ENCODE assay signal across 24 cellular contexts in the genomic region with DNA sequence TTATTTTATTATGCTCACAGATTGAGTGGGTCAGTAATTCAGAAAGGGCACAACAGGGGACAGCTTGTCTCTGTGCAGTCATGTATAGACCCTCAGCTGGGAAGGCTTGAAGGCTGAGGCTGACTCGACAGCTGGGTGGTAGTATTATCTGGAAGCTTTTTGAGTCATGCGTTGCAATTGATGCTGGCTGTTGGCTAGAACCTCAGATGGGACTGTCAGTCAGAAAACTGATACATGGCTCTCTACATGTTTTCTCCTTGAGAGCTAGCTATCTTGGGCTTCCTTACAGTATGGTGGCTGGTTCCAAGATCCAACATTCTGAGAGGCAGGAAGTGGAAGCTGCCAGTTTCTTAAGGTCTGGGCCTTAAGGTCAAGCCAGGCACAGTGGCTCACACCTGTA.
A peak's percentile ranks its signal among the peaks of the same experiment; 100 is the strongest.
DNase-seq lines count a peak whose midpoint lies in the region; ATAC-seq, FAIRE-seq and TF ChIP-seq lines count a peak whose summit lies in the region.
"Had no signal": no experiment of that assay in that cellular context is flagged by ENCODE, and none has a peak within 500 bp of the region (broad histone marks: within the 10 kb centered on the region; RNA-seq: fewer than 3 reads in every experiment).

No MANE protein-coding gene starts in this region.

- H3K27me3 ChIP-seq in CD8-positive, alpha-beta T cell (ENCODE audit: insufficient read depth, low read length): no peaks in the 10 kb centered on the region
- H3K27me3 ChIP-seq in SJCRH30 (no peaks in the 10 kb centered on the region), tibial nerve (no peaks in the 10 kb centered on the region)

- no peak for TF ChIP-seq EP300 in tibial nerve (IDR thresholded peaks at IDR 0.05)

- H3K36me3 Mint-ChIP-seq in CD8-positive, alpha-beta T cell: peaks cover 29% of the 10 kb centered on the region
- H3K36me3 Mint-ChIP-seq: IgD-negative memory B cell had no signal

- intact Hi-C loops in CD8-positive, alpha-beta T cell (cut with DNase I, micrococcal nuclease): no loop called here
- intact Hi-C loops in sciatic nerve (cut with DNase I): no loop called here

- TF ChIP-seq CTCF in CD8-positive, alpha-beta T cell (IDR thresholded peaks at IDR 0.05): no peak
- TF ChIP-seq CTCF in D721Med (IDR thresholded peaks at IDR 0.05; ENCODE audit: insufficient read depth, missing control alignments): no peak
- TF ChIP-seq CTCF in tibial nerve (IDR thresholded peaks at IDR 0.05): no peak

- no peak for TF ChIP-seq POLR2A in tibial nerve (IDR thresholded peaks at IDR 0.05)

- no peaks in the 10 kb centered on the region for H3K9me3 Mint-ChIP-seq in CD8-positive, alpha-beta T cell
- H3K9me3 Mint-ChIP-seq: CD8-positive, alpha-beta memory T cell had no signal

- no peaks in the 10 kb centered on the region for H3K27me3 Mint-ChIP-seq in CD8-positive, alpha-beta T cell (ENCODE audit: low read depth)

- peaks cover 13% of the 10 kb centered on the region for H3K4me1 ChIP-seq in CD8-positive, alpha-beta T cell (ENCODE audit: insufficient read depth, low read length)
- H3K4me1 ChIP-seq in SJCRH30 (peaks cover 58% of the 10 kb centered on the region), tibial nerve (peaks cover 0 to 42% (median 6%) of the 10 kb centered on the region in 4 donors)

- H3K4me1 Mint-ChIP-seq in CD8-positive, alpha-beta T cell (ENCODE audit: low read depth): peaks cover 58% of the 10 kb centered on the region

- DNase-seq in NCI-H2171 treated with DMSO at 0.1 percent for 48 hours (lab: John Stamatoyannopoulos, UW) (peak; percentile 35), NCI-H2171 (lab: John Stamatoyannopoulos, UW) (no peak), SJCRH30 (peak; percentile 83 to 92), sciatic nerve (ENCODE audit: low spot score) (peak; percentile 22), D721Med (ENCODE audit: insufficient read length, low spot score) (no peak), tibial nerve (ENCODE audit: low spot score in 2 of 2) (no peak)
- DNase-seq in CD8-positive, alpha-beta T cell: no peak
- no peak for DNase-seq in stimulated activated CD4-positive, alpha-beta T cell treated with anti-CD3 and anti-CD28 coated beads, Interleukin-4, amount 100 ng/mL, for 4 hours
- DNase-seq: 8988T; Calu3; CD8-positive, alpha-beta memory T cell; EL; GF-D8; MV-4-11; NCI-H1105 treated with DMSO at 0.1 percent for 48 hours; NCI-H187; NCI-H510A treated with DMSO at 0.1 percent for 48 hours; NCI-H774; OCI-M1 had no signal

- CTCF ChIA-PET in CD8-positive, alpha-beta T cell (lab: Charles Lee): interaction anchor here (1.8 kb wide), 1 partner anchor 119 kb away, joined by 6 read pairs; no protein-coding TSS in a partner anchor

- no peak overlapping the region for H3K4me3 Mint-ChIP-seq in CD8-positive, alpha-beta T cell
- H3K4me3 Mint-ChIP-seq: CD8-positive, alpha-beta memory T cell; IgD-negative memory B cell had no signal

- ATAC-seq in CD8-positive, alpha-beta T cell: no peak
- no peak for ATAC-seq in sciatic nerve
- ATAC-seq: Right ventricle myocardium inferior had no signal

- 53 to 82% methylated on average over 2 of the region's 2 CpGs for WGBS in tibial nerve, 2 donors

- POLR2A ChIA-PET in CD8-positive, alpha-beta T cell (lab: Charles Lee): interaction anchor here (1.9 kb wide), 1 partner anchor 37 kb away, joined by 6 read pairs; no protein-coding TSS in a partner anchor

- H3K4me3 ChIP-seq in CD8-positive, alpha-beta T cell (ENCODE audit: low read depth, low read length): no peak overlapping the region
- H3K4me3 ChIP-seq in SJCRH30 (no peak overlapping the region), tibial nerve (no peak overlapping the region)
- H3K4me3 ChIP-seq: BLaER1 treated with 17β-estradiol and CSF1 and Interleukin-3, amounts not matched to agents 10 nM and 100 nM had no signal

- no peaks in the 10 kb centered on the region for H3K36me3 ChIP-seq in CD8-positive, alpha-beta T cell (ENCODE audit: insufficient read depth, low read length)
- no peaks in the 10 kb centered on the region; the same call in 1 of the 2 replicates for H3K36me3 ChIP-seq in SJCRH30
- H3K36me3 ChIP-seq in tibial nerve: no peaks in the 10 kb centered on the region
- H3K36me3 ChIP-seq: BLaER1 treated with 17β-estradiol and CSF1 and Interleukin-3, amounts not matched to agents 10 nM and 100 nM had no signal

- FAIRE-seq in D721Med (lab: Jason Lieb, UNC): no peak
- FAIRE-seq: GM19239, RCC 7860 had no signal

- no peak overlapping the region for H3K27ac ChIP-seq in CD8-positive, alpha-beta T cell (ENCODE audit: low read depth, low read length)
- H3K27ac ChIP-seq in SJCRH30: peak overlapping the region; percentile 78
- H3K27ac ChIP-seq in tibial nerve: no peak overlapping the region
- H3K27ac ChIP-seq: BLaER1 treated with 17β-estradiol and CSF1 and Interleukin-3, amounts not matched to agents 10 nM and 100 nM had no signal

- H3K9me3 ChIP-seq in CD8-positive, alpha-beta T cell (ENCODE audit: low read length): no peaks in the 10 kb centered on the region
- H3K9me3 ChIP-seq in SJCRH30 (replicated peaks) (peaks cover 5% of the 10 kb centered on the region; the same call in 1 of the 2 replicates), tibial nerve (no peaks in the 10 kb centered on the region)

- H3K27ac Mint-ChIP-seq in CD8-positive, alpha-beta T cell: peak overlapping the region; percentile 32
- H3K27ac Mint-ChIP-seq: CD8-positive, alpha-beta memory T cell; IgD-negative memory B cell had no signal

Comparison
In these comparisons a context has a peak if more than half of its experiments do, and no peak if none do; other contexts are left out.
1. DNase-seq: peak in NCI-H2171 treated with DMSO at 0.1 percent for 48 hours (single experiment), SJCRH30 (2 of 2) and sciatic nerve (single experiment); none in NCI-H2171 (single experiment), CD8-positive, alpha-beta T cell (0 of 7), D721Med (single experiment), tibial nerve (0 of 2) and stimulated activated CD4-positive, alpha-beta T cell treated with anti-CD3 and anti-CD28 coated beads, Interleukin-4, amount 100 ng/mL, for 4 hours (0 of 2).